1 cellular context compared by ENCODE assay signal in the genomic region with DNA sequence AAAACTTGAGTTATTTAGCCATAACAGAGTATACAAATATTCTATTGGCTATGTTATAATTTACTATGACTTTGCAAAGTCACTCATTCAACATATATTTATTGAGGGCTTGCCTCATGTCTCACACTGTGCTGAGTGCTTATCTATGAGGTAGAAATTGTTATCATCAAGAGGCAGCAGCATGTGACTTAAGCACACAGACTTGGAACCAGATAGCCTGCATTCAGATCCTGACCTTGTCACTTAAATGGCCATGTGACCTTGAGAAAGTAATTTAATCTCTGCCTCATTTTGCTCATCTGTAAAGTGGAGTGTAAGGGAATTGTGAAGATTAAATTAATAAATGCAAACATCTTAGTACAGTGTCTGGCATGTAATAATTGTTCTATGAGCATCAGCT.
A peak's percentile ranks its signal among the peaks of the same experiment; 100 is the strongest.
TF ChIP-seq lines count a peak whose summit lies in the region.

No MANE protein-coding gene starts in this region.

TF ChIP-seq in K562, 482 proteins besides CTCF, POLR2A, EP300 and RAD21 (continued from another document and continues in another):
- TF ChIP-seq OTX1 (CRISPR knock-in tag; IDR thresholded peaks at IDR 0.05) (no peak), POLR2AphosphoS5 (IDR thresholded peaks at IDR 0.05; ENCODE audit: control insufficient read depth, insufficient read depth, low read depth, low read length) (peak; percentile 92), NCOA4 (IDR thresholded peaks at IDR 0.05; ENCODE audit: partially characterized antibody) (no peak), MYC (IDR thresholded peaks at IDR 0.05; ENCODE audit: low read depth, low read length) (peak; percentile 83), MYC (CRISPR knock-in tag; IDR thresholded peaks at IDR 0.05; ENCODE audit: borderline replicate concordance, low read depth) (no peak), TBP (optimal IDR thresholded peaks at IDR 0.05; ENCODE audit: low read depth, low read length) (no peak), FIP1L1 (IDR thresholded peaks at IDR 0.05; ENCODE audit: low read depth, low read length, poor library complexity, severe bottlenecking) (no peak), EP400 (IDR thresholded peaks at IDR 0.05) (peak; percentile 52; the same call in 1 of the 2 replicates), ZNF695 (CRISPR knock-in tag; IDR thresholded peaks at IDR 0.05) (no peak), NRF1 (conservative IDR thresholded peaks at IDR 0.05 in 1 of 2, IDR thresholded peaks at IDR 0.05 in 1 of 2) (no peak), ATF1 (CRISPR knock-in tag; IDR thresholded peaks at IDR 0.05) (no peak), ATF1 (tag; IDR thresholded peaks at IDR 0.05) (peak; percentile 80), PHB (CRISPR knock-in tag; IDR thresholded peaks at IDR 0.05) (no peak), KAT2B (IDR thresholded peaks at IDR 0.05; ENCODE audit: low read depth, low read length) (no peak), SMAD3 (CRISPR knock-in tag; conservative IDR thresholded peaks at IDR 0.05) (peak; percentile 63; the same call in 1 of the 2 replicates), SNIP1 (IDR thresholded peaks at IDR 0.05; ENCODE audit: low read depth) (no peak), CCAR2 (IDR thresholded peaks at IDR 0.05; ENCODE audit: low read depth, low read length) (no peak), RCOR1 (IDR thresholded peaks at IDR 0.05; ENCODE audit: borderline replicate concordance in 1 of 2, low read depth in 2 of 2, low read length in 2 of 2) (peak; percentile 35 to 96; a peak in 3 of 4 replicates), ARNT (IDR thresholded peaks at IDR 0.05) (peak; percentile 48 to 82; a peak in 3 of 4 replicates), GATA2 (CRISPR knock-in tag; IDR thresholded peaks at IDR 0.05) (peak; percentile 85), ETS2 (tag; IDR thresholded peaks at IDR 0.05; ENCODE audit: borderline replicate concordance, poor library complexity, severe bottlenecking) (no peak), ZBTB1 (CRISPR knock-in tag; IDR thresholded peaks at IDR 0.05; ENCODE audit: borderline replicate concordance, low read depth) (no peak), NFYB (IDR thresholded peaks at IDR 0.05; ENCODE audit: extremely low read depth, insufficient read length) (no peak)
- TF ChIP-seq, protein P1, sequence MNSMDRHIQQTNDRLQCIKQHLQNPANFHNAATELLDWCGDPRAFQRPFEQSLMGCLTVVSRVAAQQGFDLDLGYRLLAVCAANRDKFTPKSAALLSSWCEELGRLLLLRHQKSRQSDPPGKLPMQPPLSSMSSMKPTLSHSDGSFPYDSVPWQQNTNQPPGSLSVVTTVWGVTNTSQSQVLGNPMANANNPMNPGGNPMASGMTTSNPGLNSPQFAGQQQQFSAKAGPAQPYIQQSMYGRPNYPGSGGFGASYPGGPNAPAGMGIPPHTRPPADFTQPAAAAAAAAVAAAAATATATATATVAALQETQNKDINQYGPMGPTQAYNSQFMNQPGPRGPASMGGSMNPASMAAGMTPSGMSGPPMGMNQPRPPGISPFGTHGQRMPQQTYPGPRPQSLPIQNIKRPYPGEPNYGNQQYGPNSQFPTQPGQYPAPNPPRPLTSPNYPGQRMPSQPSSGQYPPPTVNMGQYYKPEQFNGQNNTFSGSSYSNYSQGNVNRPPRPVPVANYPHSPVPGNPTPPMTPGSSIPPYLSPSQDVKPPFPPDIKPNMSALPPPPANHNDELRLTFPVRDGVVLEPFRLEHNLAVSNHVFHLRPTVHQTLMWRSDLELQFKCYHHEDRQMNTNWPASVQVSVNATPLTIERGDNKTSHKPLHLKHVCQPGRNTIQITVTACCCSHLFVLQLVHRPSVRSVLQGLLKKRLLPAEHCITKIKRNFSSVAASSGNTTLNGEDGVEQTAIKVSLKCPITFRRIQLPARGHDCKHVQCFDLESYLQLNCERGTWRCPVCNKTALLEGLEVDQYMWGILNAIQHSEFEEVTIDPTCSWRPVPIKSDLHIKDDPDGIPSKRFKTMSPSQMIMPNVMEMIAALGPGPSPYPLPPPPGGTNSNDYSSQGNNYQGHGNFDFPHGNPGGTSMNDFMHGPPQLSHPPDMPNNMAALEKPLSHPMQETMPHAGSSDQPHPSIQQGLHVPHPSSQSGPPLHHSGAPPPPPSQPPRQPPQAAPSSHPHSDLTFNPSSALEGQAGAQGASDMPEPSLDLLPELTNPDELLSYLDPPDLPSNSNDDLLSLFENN (IDR thresholded peaks at IDR 0.05; ENCODE audit: low read depth in 2 of 2, low read length in 2 of 2): peak in 1 of 2 experiments; percentile 87; a peak in 1 of 4 replicates
- TF ChIP-seq, protein P2, sequence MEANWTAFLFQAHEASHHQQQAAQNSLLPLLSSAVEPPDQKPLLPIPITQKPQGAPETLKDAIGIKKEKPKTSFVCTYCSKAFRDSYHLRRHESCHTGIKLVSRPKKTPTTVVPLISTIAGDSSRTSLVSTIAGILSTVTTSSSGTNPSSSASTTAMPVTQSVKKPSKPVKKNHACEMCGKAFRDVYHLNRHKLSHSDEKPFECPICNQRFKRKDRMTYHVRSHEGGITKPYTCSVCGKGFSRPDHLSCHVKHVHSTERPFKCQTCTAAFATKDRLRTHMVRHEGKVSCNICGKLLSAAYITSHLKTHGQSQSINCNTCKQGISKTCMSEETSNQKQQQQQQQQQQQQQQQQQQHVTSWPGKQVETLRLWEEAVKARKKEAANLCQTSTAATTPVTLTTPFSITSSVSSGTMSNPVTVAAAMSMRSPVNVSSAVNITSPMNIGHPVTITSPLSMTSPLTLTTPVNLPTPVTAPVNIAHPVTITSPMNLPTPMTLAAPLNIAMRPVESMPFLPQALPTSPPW (CRISPR knock-in tag; IDR thresholded peaks at IDR 0.05): no peak; the same call in 1 of the 2 replicates
- TF ChIP-seq, protein P3, sequence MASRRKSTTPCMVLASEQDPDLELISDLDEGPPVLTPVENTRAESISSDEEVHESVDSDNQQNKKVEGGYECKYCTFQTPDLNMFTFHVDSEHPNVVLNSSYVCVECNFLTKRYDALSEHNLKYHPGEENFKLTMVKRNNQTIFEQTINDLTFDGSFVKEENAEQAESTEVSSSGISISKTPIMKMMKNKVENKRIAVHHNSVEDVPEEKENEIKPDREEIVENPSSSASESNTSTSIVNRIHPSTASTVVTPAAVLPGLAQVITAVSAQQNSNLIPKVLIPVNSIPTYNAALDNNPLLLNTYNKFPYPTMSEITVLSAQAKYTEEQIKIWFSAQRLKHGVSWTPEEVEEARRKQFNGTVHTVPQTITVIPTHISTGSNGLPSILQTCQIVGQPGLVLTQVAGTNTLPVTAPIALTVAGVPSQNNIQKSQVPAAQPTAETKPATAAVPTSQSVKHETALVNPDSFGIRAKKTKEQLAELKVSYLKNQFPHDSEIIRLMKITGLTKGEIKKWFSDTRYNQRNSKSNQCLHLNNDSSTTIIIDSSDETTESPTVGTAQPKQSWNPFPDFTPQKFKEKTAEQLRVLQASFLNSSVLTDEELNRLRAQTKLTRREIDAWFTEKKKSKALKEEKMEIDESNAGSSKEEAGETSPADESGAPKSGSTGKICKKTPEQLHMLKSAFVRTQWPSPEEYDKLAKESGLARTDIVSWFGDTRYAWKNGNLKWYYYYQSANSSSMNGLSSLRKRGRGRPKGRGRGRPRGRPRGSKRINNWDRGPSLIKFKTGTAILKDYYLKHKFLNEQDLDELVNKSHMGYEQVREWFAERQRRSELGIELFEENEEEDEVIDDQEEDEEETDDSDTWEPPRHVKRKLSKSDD (conservative IDR thresholded peaks at IDR 0.05; ENCODE audit: low read length): no peak
- TF ChIP-seq, protein P4, sequence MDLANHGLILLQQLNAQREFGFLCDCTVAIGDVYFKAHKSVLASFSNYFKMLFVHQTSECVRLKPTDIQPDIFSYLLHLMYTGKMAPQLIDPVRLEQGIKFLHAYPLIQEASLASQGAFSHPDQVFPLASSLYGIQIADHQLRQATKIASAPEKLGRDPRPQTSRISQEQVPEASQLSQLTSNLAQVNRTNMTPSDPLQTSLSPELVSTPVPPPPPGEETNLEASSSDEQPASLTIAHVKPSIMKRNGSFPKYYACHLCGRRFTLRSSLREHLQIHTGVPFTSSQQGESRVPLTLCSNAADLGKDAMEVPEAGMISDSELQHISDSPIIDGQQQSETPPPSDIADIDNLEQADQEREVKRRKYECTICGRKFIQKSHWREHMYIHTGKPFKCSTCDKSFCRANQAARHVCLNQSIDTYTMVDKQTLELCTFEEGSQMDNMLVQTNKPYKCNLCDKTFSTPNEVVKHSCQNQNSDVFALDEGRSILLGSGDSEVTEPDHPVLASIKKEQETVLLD (IDR thresholded peaks at IDR 0.05): peak; percentile 47; the same call in 1 of the 2 replicates
- TF ChIP-seq, protein P5, sequence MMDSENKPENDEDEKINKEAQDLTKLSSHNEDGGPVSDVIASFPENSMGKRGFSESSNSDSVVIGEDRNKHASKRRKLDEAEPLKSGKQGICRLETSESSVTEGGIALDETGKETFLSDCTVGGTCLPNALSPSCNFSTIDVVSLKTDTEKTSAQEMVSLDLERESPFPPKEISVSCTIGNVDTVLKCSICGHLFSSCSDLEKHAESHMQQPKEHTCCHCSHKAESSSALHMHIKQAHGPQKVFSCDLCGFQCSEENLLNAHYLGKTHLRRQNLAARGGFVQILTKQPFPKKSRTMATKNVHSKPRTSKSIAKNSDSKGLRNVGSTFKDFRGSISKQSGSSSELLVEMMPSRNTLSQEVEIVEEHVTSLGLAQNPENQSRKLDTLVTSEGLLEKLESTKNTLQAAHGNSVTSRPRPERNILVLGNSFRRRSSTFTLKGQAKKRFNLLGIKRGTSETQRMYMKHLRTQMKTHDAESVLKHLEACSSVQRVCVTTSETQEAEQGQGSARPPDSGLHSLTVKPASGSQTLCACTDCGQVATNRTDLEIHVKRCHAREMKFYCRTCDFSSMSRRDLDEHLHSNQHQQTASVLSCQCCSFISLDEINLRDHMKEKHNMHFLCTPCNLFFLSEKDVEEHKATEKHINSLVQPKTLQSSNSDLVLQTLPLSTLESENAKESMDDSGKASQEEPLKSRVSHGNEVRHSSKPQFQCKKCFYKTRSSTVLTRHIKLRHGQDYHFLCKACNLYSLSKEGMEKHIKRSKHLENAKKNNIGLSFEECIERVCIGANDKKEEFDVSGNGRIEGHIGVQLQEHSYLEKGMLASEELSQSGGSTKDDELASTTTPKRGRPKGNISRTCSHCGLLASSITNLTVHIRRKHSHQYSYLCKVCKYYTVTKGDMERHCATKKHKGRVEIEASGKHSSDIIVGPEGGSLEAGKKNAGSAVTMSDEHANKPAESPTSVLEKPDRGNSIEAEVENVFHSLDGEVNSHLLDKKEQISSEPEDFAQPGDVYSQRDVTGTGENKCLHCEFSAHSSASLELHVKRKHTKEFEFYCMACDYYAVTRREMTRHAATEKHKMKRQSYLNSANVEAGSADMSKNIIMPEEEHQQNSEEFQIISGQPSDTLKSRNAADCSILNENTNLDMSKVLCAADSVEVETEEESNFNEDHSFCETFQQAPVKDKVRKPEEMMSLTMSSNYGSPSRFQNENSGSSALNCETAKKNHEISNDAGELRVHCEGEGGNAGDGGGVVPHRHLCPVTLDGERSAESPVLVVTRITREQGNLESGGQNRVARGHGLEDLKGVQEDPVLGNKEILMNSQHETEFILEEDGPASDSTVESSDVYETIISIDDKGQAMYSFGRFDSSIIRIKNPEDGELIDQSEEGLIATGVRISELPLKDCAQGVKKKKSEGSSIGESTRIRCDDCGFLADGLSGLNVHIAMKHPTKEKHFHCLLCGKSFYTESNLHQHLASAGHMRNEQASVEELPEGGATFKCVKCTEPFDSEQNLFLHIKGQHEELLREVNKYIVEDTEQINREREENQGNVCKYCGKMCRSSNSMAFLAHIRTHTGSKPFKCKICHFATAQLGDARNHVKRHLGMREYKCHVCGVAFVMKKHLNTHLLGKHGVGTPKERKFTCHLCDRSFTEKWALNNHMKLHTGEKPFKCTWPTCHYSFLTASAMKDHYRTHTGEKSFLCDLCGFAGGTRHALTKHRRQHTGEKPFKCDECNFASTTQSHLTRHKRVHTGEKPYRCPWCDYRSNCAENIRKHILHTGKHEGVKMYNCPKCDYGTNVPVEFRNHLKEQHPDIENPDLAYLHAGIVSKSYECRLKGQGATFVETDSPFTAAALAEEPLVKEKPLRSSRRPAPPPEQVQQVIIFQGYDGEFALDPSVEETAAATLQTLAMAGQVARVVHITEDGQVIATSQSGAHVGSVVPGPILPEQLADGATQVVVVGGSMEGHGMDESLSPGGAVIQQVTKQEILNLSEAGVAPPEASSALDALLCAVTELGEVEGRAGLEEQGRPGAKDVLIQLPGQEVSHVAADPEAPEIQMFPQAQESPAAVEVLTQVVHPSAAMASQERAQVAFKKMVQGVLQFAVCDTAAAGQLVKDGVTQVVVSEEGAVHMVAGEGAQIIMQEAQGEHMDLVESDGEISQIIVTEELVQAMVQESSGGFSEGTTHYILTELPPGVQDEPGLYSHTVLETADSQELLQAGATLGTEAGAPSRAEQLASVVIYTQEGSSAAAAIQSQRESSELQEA (IDR thresholded peaks at IDR 0.05; ENCODE audit: low read depth): no peak
- TF ChIP-seq, protein P6, sequence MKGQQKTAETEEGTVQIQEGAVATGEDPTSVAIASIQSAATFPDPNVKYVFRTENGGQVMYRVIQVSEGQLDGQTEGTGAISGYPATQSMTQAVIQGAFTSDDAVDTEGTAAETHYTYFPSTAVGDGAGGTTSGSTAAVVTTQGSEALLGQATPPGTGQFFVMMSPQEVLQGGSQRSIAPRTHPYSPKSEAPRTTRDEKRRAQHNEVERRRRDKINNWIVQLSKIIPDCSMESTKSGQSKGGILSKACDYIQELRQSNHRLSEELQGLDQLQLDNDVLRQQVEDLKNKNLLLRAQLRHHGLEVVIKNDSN (CRISPR knock-in tag; IDR thresholded peaks at IDR 0.05): peak; percentile 80
- TF ChIP-seq, protein P7, sequence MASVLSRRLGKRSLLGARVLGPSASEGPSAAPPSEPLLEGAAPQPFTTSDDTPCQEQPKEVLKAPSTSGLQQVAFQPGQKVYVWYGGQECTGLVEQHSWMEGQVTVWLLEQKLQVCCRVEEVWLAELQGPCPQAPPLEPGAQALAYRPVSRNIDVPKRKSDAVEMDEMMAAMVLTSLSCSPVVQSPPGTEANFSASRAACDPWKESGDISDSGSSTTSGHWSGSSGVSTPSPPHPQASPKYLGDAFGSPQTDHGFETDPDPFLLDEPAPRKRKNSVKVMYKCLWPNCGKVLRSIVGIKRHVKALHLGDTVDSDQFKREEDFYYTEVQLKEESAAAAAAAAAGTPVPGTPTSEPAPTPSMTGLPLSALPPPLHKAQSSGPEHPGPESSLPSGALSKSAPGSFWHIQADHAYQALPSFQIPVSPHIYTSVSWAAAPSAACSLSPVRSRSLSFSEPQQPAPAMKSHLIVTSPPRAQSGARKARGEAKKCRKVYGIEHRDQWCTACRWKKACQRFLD (CRISPR knock-in tag; IDR thresholded peaks at IDR 0.05): peak; percentile 84; the same call in 1 of the 2 replicates
- TF ChIP-seq, protein P8, sequence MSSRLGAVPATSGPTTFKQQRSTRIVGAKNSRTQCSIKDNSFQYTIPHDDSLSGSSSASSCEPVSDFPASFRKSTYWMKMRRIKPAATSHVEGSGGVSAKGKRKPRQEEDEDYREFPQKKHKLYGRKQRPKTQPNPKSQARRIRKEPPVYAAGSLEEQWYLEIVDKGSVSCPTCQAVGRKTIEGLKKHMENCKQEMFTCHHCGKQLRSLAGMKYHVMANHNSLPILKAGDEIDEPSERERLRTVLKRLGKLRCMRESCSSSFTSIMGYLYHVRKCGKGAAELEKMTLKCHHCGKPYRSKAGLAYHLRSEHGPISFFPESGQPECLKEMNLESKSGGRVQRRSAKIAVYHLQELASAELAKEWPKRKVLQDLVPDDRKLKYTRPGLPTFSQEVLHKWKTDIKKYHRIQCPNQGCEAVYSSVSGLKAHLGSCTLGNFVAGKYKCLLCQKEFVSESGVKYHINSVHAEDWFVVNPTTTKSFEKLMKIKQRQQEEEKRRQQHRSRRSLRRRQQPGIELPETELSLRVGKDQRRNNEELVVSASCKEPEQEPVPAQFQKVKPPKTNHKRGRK (tag; IDR thresholded peaks at IDR 0.05): no peak
